In the genomic region with DNA sequence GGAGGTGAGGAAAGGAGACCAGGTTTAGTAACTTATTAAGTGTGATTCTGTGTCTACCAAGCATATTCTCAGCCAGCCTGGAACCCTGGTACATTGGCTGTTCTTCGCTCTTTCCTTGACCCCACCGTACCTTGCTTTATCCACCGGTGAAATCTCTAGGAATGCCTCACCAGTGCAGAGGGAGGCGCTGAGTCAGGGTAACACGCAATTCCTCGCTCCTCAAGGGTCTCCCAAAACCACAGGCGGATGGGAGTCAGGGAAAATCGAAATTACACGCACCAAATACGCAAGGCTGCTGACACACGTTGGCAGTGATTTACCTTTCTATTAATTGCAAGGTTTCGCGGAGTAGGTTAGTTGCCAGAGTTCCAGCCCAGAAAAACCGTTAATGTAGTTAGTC, we compare ENCODE assay signal across 9 cellular contexts. TPM values are rescaled to one million over a fixed set of nuclear protein-coding genes. Genes with fewer than 3 reads are reported as not detected.
A peak's percentile ranks its signal among the peaks of the same experiment; 100 is the strongest.
DNase-seq lines count a peak whose midpoint lies in the region; ATAC-seq, FAIRE-seq and TF ChIP-seq lines count a peak whose summit lies in the region.
"Had no signal": no experiment of that assay in that cellular context is flagged by ENCODE, and none has a peak within 500 bp of the region (broad histone marks: within the 10 kb centered on the region; RNA-seq: fewer than 3 reads in every experiment).

No MANE protein-coding gene starts in this region.

- peak overlapping the region; percentile 89 to 97 for H3K4me2 ChIP-seq in H1 (ENCODE audit: insufficient read depth in 1 of 2, low read depth in 2 of 2, low read length in 2 of 2)

- H3K36me3 ChIP-seq in H1 (ENCODE audit: control insufficient read depth in 2 of 4, insufficient read depth in 4 of 4, low read length in 3 of 4), result peaks cover 3 to 19% (median 5%) of the 10 kb centered on the region in 4 experiments; a peak in 6 of 8 replicates
- no peaks in the 10 kb centered on the region for H3K36me3 ChIP-seq in mucosa of stomach (ENCODE audit: control insufficient read depth, insufficient read depth, low read length)

- H2BK12ac ChIP-seq in H1 (ENCODE audit: low read depth, low read length), result 0 out of 2 replicates have a peak overlapping the region, but pooled peaks have one; percentile 55

- peak overlapping the region; percentile 93 for H3K27ac Mint-ChIP-seq in activated CD4-positive, alpha-beta T cell treated with anti-CD3 and anti-CD28 coated beads, Interleukin-2, amount 10 ng/mL, durations not matched to agents 24 days and 14 days

- H4K8ac ChIP-seq in H1 (ENCODE audit: extremely low read depth, insufficient read depth, low read length), result no peak overlapping the region

- no peak overlapping the region for H2BK20ac ChIP-seq in H1 (ENCODE audit: low read length)

- 0 out of 2 replicates have a peak overlapping the region, but pooled peaks have one; percentile 89 for H2BK5ac ChIP-seq in H1 (ENCODE audit: low read depth, low read length)

- no peak for TF ChIP-seq POLR2A in H1 (IDR thresholded peaks at IDR 0.05; ENCODE audit: control extremely low read depth in 1 of 2, low read depth in 2 of 2, low read length in 2 of 2)

- intact Hi-C loops in activated CD4-positive, alpha-beta T cell treated with anti-CD3 and anti-CD28 coated beads, Interleukin-2, amount 10 ng/mL, durations not matched to agents 24 days and 14 days (cut with micrococcal nuclease), result loop anchor here (5.0 to 10.0 kb wide), 4 partner anchors 609 to 1499 kb away; partner anchors contain the start of genes DHRS7, PCNX4, PPM1A and SLC38A6

- H4K91ac ChIP-seq in H1 (replicated peaks; ENCODE audit: insufficient read length, low read length), result peak overlapping the region; percentile 95

- H3K4me1 ChIP-seq in H1 (replicated peaks in 1 of 4; ENCODE audit: control insufficient read depth in 3 of 4, insufficient read depth in 4 of 4, low read length in 3 of 4), result peaks cover 0 to 10% (median 3%) of the 10 kb centered on the region in 4 experiments; a peak in 3 of 7 replicates
- peaks cover 37% of the 10 kb centered on the region for H3K4me1 ChIP-seq in mucosa of stomach (ENCODE audit: control insufficient read depth, insufficient read depth, low read length)

- H2BK15ac ChIP-seq in H1 (ENCODE audit: low read length), result peak overlapping the region; percentile 73; the same call in 1 of the 2 replicates

- peak overlapping the region; percentile 43 for H3K14ac ChIP-seq in H1 (ENCODE audit: insufficient read length)

- no peaks in the 10 kb centered on the region for H3K27me3 Mint-ChIP-seq in activated CD4-positive, alpha-beta T cell treated with anti-CD3 and anti-CD28 coated beads, Interleukin-2, amount 10 ng/mL, durations not matched to agents 24 days and 14 days

- H3K4ac ChIP-seq in H1 (replicated peaks; ENCODE audit: insufficient read length, low read depth, low read length), result no peak overlapping the region

- CTCF ChIA-PET in RWPE1 (lab: Yijun Ruan, JAX) (interaction anchor here (0.5 to 1.4 kb wide), 4 partner anchors 24 to 681 kb away, joined by 3 to 4 read pairs (median 3); no protein-coding TSS in a partner anchor), H1 (lab: Charles Lee; ENCODE audit: partially characterized antibody) (interaction anchor here (1.0 to 2.2 kb wide), 9 partner anchors 9 to 358 kb away, joined by 3 to 6 read pairs (median 4); partner anchors contain the start of gene CCDC175)

- POLR2A ChIA-PET in RWPE1 (lab: Yijun Ruan, JAX; ENCODE audit: low non-redundant PET) (no interaction called here), H1 (lab: Charles Lee; ENCODE audit: partially characterized antibody) (interaction anchor here (1.1 to 2.3 kb wide), 11 partner anchors 9 to 1186 kb away, joined by 3 to 9 read pairs (median 5); partner anchors contain the start of gene GPR135)

- TF ChIP-seq EP300 in H1 (IDR thresholded peaks at IDR 0.05; ENCODE audit: borderline replicate concordance in 1 of 2, low read depth in 2 of 2, low read length in 2 of 2), result no peak

- peak overlapping the region; percentile 73 for H2AFZ ChIP-seq in H1 (ENCODE audit: low read length)

- H2BK120ac ChIP-seq in H1 (replicated peaks; ENCODE audit: low read depth, low read length), result no peak overlapping the region

- no peak overlapping the region for H3K23ac ChIP-seq in H1 (ENCODE audit: insufficient read length)

- no peak overlapping the region for H2AK5ac ChIP-seq in H1 (ENCODE audit: low read depth, low read length)

- peak overlapping the region; percentile 91 for H3K18ac ChIP-seq in H1 (ENCODE audit: extremely low read depth, low read length)

- H3K79me2 ChIP-seq in H1 (ENCODE audit: control insufficient read depth in 1 of 2, insufficient read depth in 2 of 2, low read length in 2 of 2), result peaks cover 0 to 47% of the 10 kb centered on the region in 2 experiments; a peak in 3 of 4 replicates

- no peak for FAIRE-seq in H1 (lab: Jason Lieb, UNC)
- FAIRE-seq: islet of Langerhans had no signal

- no peaks in the 10 kb centered on the region for H3K9me3 ChIP-seq in H1 (ENCODE audit: insufficient read depth in 2 of 2, low read depth in 1 of 2, low read length in 1 of 2)
- no peaks in the 10 kb centered on the region for H3K9me3 ChIP-seq in mucosa of stomach (ENCODE audit: control insufficient read depth, low read length)

- 5% methylated on average over 14 of the region's 14 CpGs; no CpG with 5 or more reads in 1 of the 2 experiments for WGBS in H1 (ENCODE audit: extremely low coverage in 1 of 2, insufficient coverage in 1 of 2, insufficient read length in 1 of 2, insufficient replicate concordance in 2 of 2, low coverage in 1 of 2, low lambda C conversion rate in 2 of 2, missing lambda C conversion rate in 1 of 2), 2 experiments

- no peak overlapping the region for H3K56ac ChIP-seq in H1 (replicated peaks; ENCODE audit: insufficient read length, low read depth, low read length)

- H3K36me3 Mint-ChIP-seq in activated CD4-positive, alpha-beta T cell treated with anti-CD3 and anti-CD28 coated beads, Interleukin-2, amount 10 ng/mL, durations not matched to agents 24 days and 14 days (ENCODE audit: low read depth), result peaks cover 26% of the 10 kb centered on the region

- H4K5ac ChIP-seq in H1 (ENCODE audit: insufficient read length, low read depth, low read length), result peak overlapping the region; percentile 96

- DNase-seq in activated CD4-positive, alpha-beta T cell treated with anti-CD3 and anti-CD28 coated beads, Interleukin-2, amount 10 ng/mL, durations not matched to agents 24 days and 14 days, result no peak
- no peak for DNase-seq in activated CD4-positive, alpha-beta T cell treated with anti-CD3 and anti-CD28 coated beads, Interleukin-2, amount 50 U/mL, for 1 hour
- peak; percentile 36 for DNase-seq in RWPE1 (ENCODE audit: low spot score)
- no peak for DNase-seq in H1 (ENCODE audit: low read depth in 1 of 2, low spot score in 2 of 2)

- peak overlapping the region; percentile 96 for H3K4me3 Mint-ChIP-seq in activated CD4-positive, alpha-beta T cell treated with anti-CD3 and anti-CD28 coated beads, Interleukin-2, amount 10 ng/mL, durations not matched to agents 24 days and 14 days

- H3K79me1 ChIP-seq in H1 (ENCODE audit: low read depth, low read length), result no peaks in the 10 kb centered on the region

- peak overlapping the region; percentile 71 to 90 (median 75) for H3K4me3 ChIP-seq in H1 (ENCODE audit: extremely low read depth in 1 of 4, insufficient read depth in 2 of 4, low read depth in 3 of 4, low read length in 4 of 4)
- peak overlapping the region; percentile 71 for H3K4me3 ChIP-seq in mucosa of stomach (ENCODE audit: low read length)

- H3K27ac ChIP-seq in RWPE1, result peak overlapping the region; percentile 94
- 0 out of 2 replicates have a peak overlapping the region, but pooled peaks have one; percentile 82 for H3K27ac ChIP-seq in H1 (ENCODE audit: low read depth, low read length)

- H3K4me1 Mint-ChIP-seq in activated CD4-positive, alpha-beta T cell treated with anti-CD3 and anti-CD28 coated beads, Interleukin-2, amount 10 ng/mL, durations not matched to agents 24 days and 14 days, result peaks cover 49% of the 10 kb centered on the region

- H3K9me3 Mint-ChIP-seq in activated CD4-positive, alpha-beta T cell treated with anti-CD3 and anti-CD28 coated beads, Interleukin-2, amount 10 ng/mL, durations not matched to agents 24 days and 14 days, result no peaks in the 10 kb centered on the region

- peaks cover 0 to 2% of the 10 kb centered on the region in 2 experiments for H4K20me1 ChIP-seq in H1 (replicated peaks in 1 of 2; ENCODE audit: control insufficient read depth in 1 of 2, insufficient read depth in 2 of 2, low read length in 2 of 2)

- ATAC-seq in HG03139 (IDR thresholded peaks at IDR 0.05; ENCODE audit: unreplicated experiment), result no peak
- ATAC-seq in HG02938 (IDR thresholded peaks at IDR 0.05; ENCODE audit: unreplicated experiment), result no peak
- ATAC-seq in HG02798 (IDR thresholded peaks at IDR 0.05; ENCODE audit: poor library complexity, unreplicated experiment), result no peak

- TF ChIP-seq RAD21 in H1 (IDR thresholded peaks at IDR 0.05 in 1 of 2, conservative IDR thresholded peaks at IDR 0.05 in 1 of 2; ENCODE audit: low read depth in 2 of 2, low read length in 2 of 2), result no peak

- H3K27me3 ChIP-seq in H1 (replicated peaks in 1 of 4; ENCODE audit: control insufficient read depth in 3 of 4, extremely low read depth in 1 of 4, insufficient read depth in 3 of 4, low read length in 3 of 4) (no peaks in the 10 kb centered on the region), mucosa of stomach (ENCODE audit: control insufficient read depth, insufficient read depth, low read length) (no peaks in the 10 kb centered on the region)

- peaks cover 7% of the 10 kb centered on the region for H3K23me2 ChIP-seq in H1 (ENCODE audit: low read depth, low read length)

- peak overlapping the region; percentile 52 to 72 (median 68) for H3K9ac ChIP-seq in H1 (replicated peaks in 1 of 4; ENCODE audit: extremely low read depth in 1 of 4, low read depth in 3 of 4, low read length in 3 of 4)
- peak overlapping the region; percentile 84 for H3K9ac ChIP-seq in mucosa of stomach (ENCODE audit: low read length)

- TF ChIP-seq CTCF in RWPE1 (conservative IDR thresholded peaks at IDR 0.05; ENCODE audit: low read depth) (no peak), H1 (IDR thresholded peaks at IDR 0.05; ENCODE audit: control extremely low read depth in 1 of 3, insufficient read depth in 1 of 3, low read depth in 1 of 3, low read length in 3 of 3) (no peak)

RNA-seq across cellular contexts. Expression of gene L3HYPDH, which starts 0.8 kb away (rescaled TPM):
- 20.8 TPM in 2 replicates for total RNA-seq in activated CD4-positive, alpha-beta T cell treated with anti-CD3 and anti-CD28 coated beads, Interleukin-2, amount 10 ng/mL, durations not matched to agents 24 days and 14 days
- total RNA-seq in H1 (2021; fragmentation: NEBNext Ultra II Directional; extraction: Animal tissue kit (Norgen Biotek cat#: 25700)), result 12.4 and 15.8 TPM in 2 replicates
- polyA plus RNA-seq in H1 (2011; rRNA removed), result 11.2 and 12.1 TPM in 2 replicates
- polyA plus RNA-seq in H1 (2011; cell fraction: cytosol; rRNA removed), result 15.1 TPM
- 21.3 TPM for polyA plus RNA-seq in H1 (2011; cell fraction: nucleus; rRNA removed)
- polyA plus RNA-seq in H1 (2012, experiment 1 of 2), result 8.2 to 10.3 TPM (median 9.8 TPM) in 4 replicates
- 4.7 TPM for polyA plus RNA-seq in H1 (2012, experiment 2 of 2)
- polyA plus RNA-seq in H1 (2013, experiment 1 of 2), result 15.4 TPM
- 13.8 TPM for polyA plus RNA-seq in H1 (2013, experiment 2 of 2)
- polyA minus RNA-seq in H1 (2011; rRNA and poly(A)+ RNA removed), result 7.4 and 9.6 TPM in 2 replicates
- 10.8 TPM for polyA minus RNA-seq in H1 (2011; cell fraction: cytosol; rRNA and poly(A)+ RNA removed)
- 47.9 TPM for polyA minus RNA-seq in H1 (2011; cell fraction: nucleus; rRNA and poly(A)+ RNA removed)

RNA-seq across cellular contexts. Expression of gene JKAMP, which starts 1.0 kb away (rescaled TPM):
- total RNA-seq in activated CD4-positive, alpha-beta T cell treated with anti-CD3 and anti-CD28 coated beads, Interleukin-2, amount 10 ng/mL, durations not matched to agents 24 days and 14 days, result 27.9 and 28.6 TPM in 2 replicates
- 31.3 and 34.9 TPM in 2 replicates for total RNA-seq in H1 (2021; fragmentation: NEBNext Ultra II Directional; extraction: Animal tissue kit (Norgen Biotek cat#: 25700))
- polyA plus RNA-seq in H1 (2011; rRNA removed), result 99.5 and 182 TPM in 2 replicates
- 83.7 TPM for polyA plus RNA-seq in H1 (2011; cell fraction: cytosol; rRNA removed)
- polyA plus RNA-seq in H1 (2011; cell fraction: nucleus; rRNA removed), result 48.7 TPM
- polyA plus RNA-seq in H1 (2012, experiment 1 of 2), result 24.9 to 60.7 TPM (median 33.2 TPM) in 4 replicates
- 5.5 TPM for polyA plus RNA-seq in H1 (2012, experiment 2 of 2)
- polyA plus RNA-seq in H1 (2013, experiment 1 of 2), result 71.2 TPM
- polyA plus RNA-seq in H1 (2013, experiment 2 of 2), result 79.9 TPM
- polyA minus RNA-seq in H1 (2011; rRNA and poly(A)+ RNA removed), result 73.5 and 108 TPM in 2 replicates
- polyA minus RNA-seq in H1 (2011; cell fraction: cytosol; rRNA and poly(A)+ RNA removed), result 27.9 TPM
- polyA minus RNA-seq in H1 (2011; cell fraction: nucleus; rRNA and poly(A)+ RNA removed), result 50.0 TPM

RNA-seq across cellular contexts. Expression of gene GPR135, which starts 18.2 kb away (rescaled TPM):
- total RNA-seq in activated CD4-positive, alpha-beta T cell treated with anti-CD3 and anti-CD28 coated beads, Interleukin-2, amount 10 ng/mL, durations not matched to agents 24 days and 14 days, result 1.8 and 2.0 TPM in 2 replicates
- total RNA-seq in H1 (2021; fragmentation: NEBNext Ultra II Directional; extraction: Animal tissue kit (Norgen Biotek cat#: 25700)), result 0.73 and 1.1 TPM in 2 replicates
- 0.48 and 0.66 TPM in 2 replicates for polyA plus RNA-seq in H1 (2011; rRNA removed)
- 0.40 TPM for polyA plus RNA-seq in H1 (2011; cell fraction: cytosol; rRNA removed)
- polyA plus RNA-seq in H1 (2011; cell fraction: nucleus; rRNA removed), result 2.4 TPM
- 0.29 to 0.64 TPM (median 0.41 TPM) in 4 replicates for polyA plus RNA-seq in H1 (2012, experiment 1 of 2)
- polyA plus RNA-seq in H1 (2012, experiment 2 of 2), result not detected
- 0.61 TPM for polyA plus RNA-seq in H1 (2013, experiment 1 of 2)
- 0.44 TPM for polyA plus RNA-seq in H1 (2013, experiment 2 of 2)
- polyA minus RNA-seq in H1 (2011; rRNA and poly(A)+ RNA removed), result 0.50 and 0.98 TPM in 2 replicates
- polyA minus RNA-seq in H1 (2011; cell fraction: cytosol; rRNA and poly(A)+ RNA removed), result 1.1 TPM
- polyA minus RNA-seq in H1 (2011; cell fraction: nucleus; rRNA and poly(A)+ RNA removed), result 6.6 TPM
